ENCODE assay signal across 1 cellular context in the genomic region with DNA sequence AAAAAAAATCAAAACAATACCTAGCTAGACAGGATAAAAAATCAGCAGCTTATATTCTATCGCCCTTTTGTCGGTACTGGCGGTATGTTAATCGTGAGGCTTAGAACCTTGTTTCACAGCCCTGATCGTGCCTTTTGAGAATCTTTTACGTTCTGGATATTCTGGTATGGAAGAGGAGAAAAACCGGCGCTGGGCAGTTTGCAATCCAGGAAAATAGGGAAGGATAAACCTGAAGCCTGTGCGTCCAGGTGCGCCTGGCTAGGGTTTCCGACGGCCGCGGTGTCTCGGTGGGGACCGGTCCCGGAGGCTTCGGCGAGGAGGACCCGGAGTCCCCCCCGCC.
TF ChIP-seq lines count a peak whose summit lies in the region.

No MANE protein-coding gene starts in this region.

TF ChIP-seq in HepG2, 621 proteins besides CTCF, POLR2A, EP300 and RAD21:
- 0 out of 2 replicates have a peak, but pooled peaks have one; percentile 20 for TF ChIP-seq ZNF850 (CRISPR knock-in tag; conservative IDR thresholded peaks at IDR 0.05)
- no peak for TF ChIP-seq ZSCAN20 (CRISPR knock-in tag; IDR thresholded peaks at IDR 0.05; ENCODE audit: borderline replicate concordance)
- TF ChIP-seq YEATS4 (CRISPR knock-in tag; IDR thresholded peaks at IDR 0.05; ENCODE audit: borderline replicate concordance): 0 out of 2 replicates have a peak, but pooled peaks have one; percentile 51
